In the genomic region with DNA sequence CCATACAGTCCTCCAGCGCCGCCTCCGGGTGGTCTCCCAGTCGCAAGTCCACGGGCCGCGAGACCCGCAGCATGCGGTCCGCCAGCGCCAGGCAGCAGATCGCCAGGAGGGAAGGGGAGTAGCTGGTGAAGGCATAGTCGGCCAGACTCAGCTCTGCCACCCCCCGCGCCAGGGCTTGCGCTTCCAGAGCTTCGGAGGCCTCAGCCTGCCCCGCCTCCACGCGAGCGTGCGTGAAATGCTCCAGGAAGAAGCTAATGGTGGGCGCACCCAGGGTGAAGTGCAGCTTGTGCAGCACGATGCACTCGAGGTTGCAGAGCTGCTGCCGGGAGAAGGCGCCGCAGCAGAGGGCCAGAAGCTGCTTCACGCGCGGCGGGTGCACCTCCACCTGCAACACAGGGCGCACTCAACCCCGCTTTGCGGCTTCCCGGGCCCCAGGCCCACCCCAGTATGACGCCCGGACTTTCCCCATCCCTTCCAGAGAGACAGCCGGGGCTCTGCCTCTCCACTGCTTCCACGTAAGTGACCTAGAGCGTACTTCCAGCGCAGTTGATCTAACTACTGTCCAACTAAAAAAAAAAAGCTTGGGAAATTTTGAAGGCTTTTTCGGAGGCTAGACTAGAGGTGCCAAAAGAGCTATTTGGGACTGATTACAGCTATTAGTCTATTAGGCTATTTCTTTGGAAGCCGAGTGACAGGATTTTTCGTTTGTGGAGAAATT, we compare ENCODE assay signal across 2 cellular contexts.
TF ChIP-seq lines count a peak whose summit lies in the region.

No MANE protein-coding gene starts in this region.

TF ChIP-seq in H1, 55 proteins besides CTCF, POLR2A, EP300 and RAD21 (continues in another document):
- TF ChIP-seq EZH2 (IDR thresholded peaks at IDR 0.05; ENCODE audit: low read depth, low read length, severe bottlenecking) = peak; percentile 99
- TF ChIP-seq CHD7 (IDR thresholded peaks at IDR 0.05; ENCODE audit: insufficient replicate concordance, low read length) = no peak
- no peak for TF ChIP-seq JUN (IDR thresholded peaks at IDR 0.05; ENCODE audit: low read depth, low read length)
- no peak for TF ChIP-seq GTF2F1 (IDR thresholded peaks at IDR 0.05; ENCODE audit: borderline replicate concordance, low read depth, low read length)
- TF ChIP-seq POLR2AphosphoS5 (IDR thresholded peaks at IDR 0.05; ENCODE audit: low read depth, low read length) = no peak
- TF ChIP-seq EGR1 (IDR thresholded peaks at IDR 0.05; ENCODE audit: borderline replicate concordance, low read depth, low read length) = no peak
- TF ChIP-seq TAF1 (IDR thresholded peaks at IDR 0.05; ENCODE audit: low read depth, low read length) = no peak
- no peak for TF ChIP-seq TEAD4 (IDR thresholded peaks at IDR 0.05; ENCODE audit: low read depth, low read length)
- TF ChIP-seq BACH1 (IDR thresholded peaks at IDR 0.05; ENCODE audit: low read length) = peak; percentile 24; the same call in 1 of the 2 replicates
- TF ChIP-seq RBBP5 (IDR thresholded peaks at IDR 0.05; ENCODE audit: borderline replicate concordance, low read depth, low read length) = no peak
- TF ChIP-seq YY1 (IDR thresholded peaks at IDR 0.05; ENCODE audit: low read depth, low read length) = no peak
- no peak for TF ChIP-seq NANOG (IDR thresholded peaks at IDR 0.05; ENCODE audit: insufficient read depth, low read depth, low read length, poor library complexity, severe bottlenecking)
- TF ChIP-seq SIRT6 (IDR thresholded peaks at IDR 0.05; ENCODE audit: low read length) = no peak
- TF ChIP-seq TAF7 (optimal IDR thresholded peaks at IDR 0.05; ENCODE audit: borderline replicate concordance, low read depth, low read length) = no peak
- no peak for TF ChIP-seq SIX5 (IDR thresholded peaks at IDR 0.05; ENCODE audit: low read depth, low read length)
- peak; percentile 81 for TF ChIP-seq CTBP2 (IDR thresholded peaks at IDR 0.05; ENCODE audit: borderline replicate concordance, insufficient read depth, insufficient read length, low read length)
- no peak for TF ChIP-seq SRF (IDR thresholded peaks at IDR 0.05; ENCODE audit: low read depth, low read length)
- no peak for TF ChIP-seq SP2 (IDR thresholded peaks at IDR 0.05; ENCODE audit: low read length)
- TF ChIP-seq SAP30 (IDR thresholded peaks at IDR 0.05; ENCODE audit: insufficient read depth, insufficient replicate concordance, low read length) = no peak

TF ChIP-seq in HEK293T, 16 proteins besides CTCF, POLR2A, EP300 and RAD21:
- TF ChIP-seq TARDBP (IDR thresholded peaks at IDR 0.05) = no peak
- TF ChIP-seq FOXM1 (IDR thresholded peaks at IDR 0.05; ENCODE audit: borderline replicate concordance) = no peak
- no peak for TF ChIP-seq SP1 (IDR thresholded peaks at IDR 0.05)
- TF ChIP-seq CTBP1 (IDR thresholded peaks at IDR 0.05; ENCODE audit: borderline replicate concordance) = no peak
- no peak for TF ChIP-seq PKNOX1 (IDR thresholded peaks at IDR 0.05)
- TF ChIP-seq LEF1 (IDR thresholded peaks at IDR 0.05; ENCODE audit: borderline replicate concordance) = no peak
- no peak for TF ChIP-seq FOXK2 (IDR thresholded peaks at IDR 0.05)
- no peak for TF ChIP-seq FOXA1 (IDR thresholded peaks at IDR 0.05)
- TF ChIP-seq L3MBTL2 (conservative IDR thresholded peaks at IDR 0.05) = no peak
- TF ChIP-seq ZNF384 (IDR thresholded peaks at IDR 0.05) = no peak
